1 cellular context compared by ENCODE assay signal in the genomic region with DNA sequence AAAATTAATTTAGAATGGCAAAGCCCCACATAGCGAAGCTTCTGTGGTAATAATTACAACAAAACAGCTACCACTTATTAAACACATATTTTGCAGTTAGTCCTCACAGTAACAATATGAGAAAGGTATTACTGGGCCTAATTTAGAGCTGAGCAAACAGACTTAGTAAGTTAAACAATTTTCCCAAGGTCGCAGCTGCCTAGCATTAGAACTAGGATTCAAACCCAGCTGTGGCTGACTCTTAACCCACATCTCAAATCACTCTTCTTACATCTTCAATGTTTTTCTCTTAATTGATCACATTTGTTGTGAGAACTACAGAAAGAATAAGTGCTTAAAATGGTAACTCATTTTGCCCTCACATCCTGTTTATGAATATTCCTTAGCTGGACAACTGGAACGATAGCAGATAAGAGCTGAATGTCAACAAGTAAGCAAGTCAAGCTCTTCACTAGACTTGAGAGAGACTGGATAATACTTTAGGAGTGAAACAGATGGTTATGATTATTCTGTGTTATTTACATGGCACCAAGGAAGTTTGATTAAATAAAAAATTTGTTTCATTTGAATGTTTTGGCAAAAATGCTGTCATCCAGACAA.
TF ChIP-seq lines count a peak whose summit lies in the region.

No MANE protein-coding gene starts in this region.

TF ChIP-seq in HepG2, 621 proteins besides CTCF, POLR2A, EP300 and RAD21 (continued from another document and continues in another):
- TF ChIP-seq, protein P1, sequence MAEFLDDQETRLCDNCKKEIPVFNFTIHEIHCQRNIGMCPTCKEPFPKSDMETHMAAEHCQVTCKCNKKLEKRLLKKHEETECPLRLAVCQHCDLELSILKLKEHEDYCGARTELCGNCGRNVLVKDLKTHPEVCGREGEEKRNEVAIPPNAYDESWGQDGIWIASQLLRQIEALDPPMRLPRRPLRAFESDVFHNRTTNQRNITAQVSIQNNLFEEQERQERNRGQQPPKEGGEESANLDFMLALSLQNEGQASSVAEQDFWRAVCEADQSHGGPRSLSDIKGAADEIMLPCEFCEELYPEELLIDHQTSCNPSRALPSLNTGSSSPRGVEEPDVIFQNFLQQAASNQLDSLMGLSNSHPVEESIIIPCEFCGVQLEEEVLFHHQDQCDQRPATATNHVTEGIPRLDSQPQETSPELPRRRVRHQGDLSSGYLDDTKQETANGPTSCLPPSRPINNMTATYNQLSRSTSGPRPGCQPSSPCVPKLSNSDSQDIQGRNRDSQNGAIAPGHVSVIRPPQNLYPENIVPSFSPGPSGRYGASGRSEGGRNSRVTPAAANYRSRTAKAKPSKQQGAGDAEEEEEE (CRISPR knock-in tag; IDR thresholded peaks at IDR 0.05; ENCODE audit: borderline replicate concordance): no peak
- TF ChIP-seq ZNF572 (CRISPR knock-in tag; IDR thresholded peaks at IDR 0.05): no peak
- TF ChIP-seq, protein P2, sequence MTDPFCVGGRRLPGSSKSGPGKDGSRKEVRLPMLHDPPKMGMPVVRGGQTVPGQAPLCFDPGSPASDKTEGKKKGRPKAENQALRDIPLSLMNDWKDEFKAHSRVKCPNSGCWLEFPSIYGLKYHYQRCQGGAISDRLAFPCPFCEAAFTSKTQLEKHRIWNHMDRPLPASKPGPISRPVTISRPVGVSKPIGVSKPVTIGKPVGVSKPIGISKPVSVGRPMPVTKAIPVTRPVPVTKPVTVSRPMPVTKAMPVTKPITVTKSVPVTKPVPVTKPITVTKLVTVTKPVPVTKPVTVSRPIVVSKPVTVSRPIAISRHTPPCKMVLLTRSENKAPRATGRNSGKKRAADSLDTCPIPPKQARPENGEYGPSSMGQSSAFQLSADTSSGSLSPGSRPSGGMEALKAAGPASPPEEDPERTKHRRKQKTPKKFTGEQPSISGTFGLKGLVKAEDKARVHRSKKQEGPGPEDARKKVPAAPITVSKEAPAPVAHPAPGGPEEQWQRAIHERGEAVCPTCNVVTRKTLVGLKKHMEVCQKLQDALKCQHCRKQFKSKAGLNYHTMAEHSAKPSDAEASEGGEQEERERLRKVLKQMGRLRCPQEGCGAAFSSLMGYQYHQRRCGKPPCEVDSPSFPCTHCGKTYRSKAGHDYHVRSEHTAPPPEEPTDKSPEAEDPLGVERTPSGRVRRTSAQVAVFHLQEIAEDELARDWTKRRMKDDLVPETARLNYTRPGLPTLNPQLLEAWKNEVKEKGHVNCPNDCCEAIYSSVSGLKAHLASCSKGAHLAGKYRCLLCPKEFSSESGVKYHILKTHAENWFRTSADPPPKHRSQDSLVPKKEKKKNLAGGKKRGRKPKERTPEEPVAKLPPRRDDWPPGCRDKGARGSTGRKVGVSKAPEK (CRISPR knock-in tag; IDR thresholded peaks at IDR 0.05; ENCODE audit: borderline replicate concordance): no peak
- TF ChIP-seq, protein P3, sequence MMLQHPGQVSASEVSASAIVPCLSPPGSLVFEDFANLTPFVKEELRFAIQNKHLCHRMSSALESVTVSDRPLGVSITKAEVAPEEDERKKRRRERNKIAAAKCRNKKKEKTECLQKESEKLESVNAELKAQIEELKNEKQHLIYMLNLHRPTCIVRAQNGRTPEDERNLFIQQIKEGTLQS (CRISPR knock-in tag; IDR thresholded peaks at IDR 0.05): no peak
- no peak for TF ChIP-seq NFATC3 (CRISPR knock-in tag; IDR thresholded peaks at IDR 0.05)
- TF ChIP-seq, protein P4, sequence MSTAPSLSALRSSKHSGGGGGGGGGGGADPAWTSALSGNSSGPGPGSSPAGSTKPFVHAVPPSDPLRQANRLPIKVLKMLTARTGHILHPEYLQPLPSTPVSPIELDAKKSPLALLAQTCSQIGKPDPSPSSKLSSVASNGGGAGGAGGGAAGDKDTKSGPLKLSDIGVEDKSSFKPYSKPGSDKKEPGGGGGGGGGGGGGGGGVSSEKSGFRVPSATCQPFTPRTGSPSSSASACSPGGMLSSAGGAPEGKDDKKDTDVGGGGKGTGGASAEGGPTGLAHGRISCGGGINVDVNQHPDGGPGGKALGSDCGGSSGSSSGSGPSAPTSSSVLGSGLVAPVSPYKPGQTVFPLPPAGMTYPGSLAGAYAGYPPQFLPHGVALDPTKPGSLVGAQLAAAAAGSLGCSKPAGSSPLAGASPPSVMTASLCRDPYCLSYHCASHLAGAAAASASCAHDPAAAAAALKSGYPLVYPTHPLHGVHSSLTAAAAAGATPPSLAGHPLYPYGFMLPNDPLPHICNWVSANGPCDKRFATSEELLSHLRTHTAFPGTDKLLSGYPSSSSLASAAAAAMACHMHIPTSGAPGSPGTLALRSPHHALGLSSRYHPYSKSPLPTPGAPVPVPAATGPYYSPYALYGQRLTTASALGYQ (CRISPR knock-in tag; IDR thresholded peaks at IDR 0.05): 0 out of 2 replicates have a peak, but pooled peaks have one; percentile 46
- TF ChIP-seq ZNF878 (CRISPR knock-in tag; IDR thresholded peaks at IDR 0.05): peak; percentile 32; the same call in 1 of the 2 replicates
- TF ChIP-seq ARNT2 (CRISPR knock-in tag; IDR thresholded peaks at IDR 0.05; ENCODE audit: low read depth): no peak
- TF ChIP-seq, protein P5, sequence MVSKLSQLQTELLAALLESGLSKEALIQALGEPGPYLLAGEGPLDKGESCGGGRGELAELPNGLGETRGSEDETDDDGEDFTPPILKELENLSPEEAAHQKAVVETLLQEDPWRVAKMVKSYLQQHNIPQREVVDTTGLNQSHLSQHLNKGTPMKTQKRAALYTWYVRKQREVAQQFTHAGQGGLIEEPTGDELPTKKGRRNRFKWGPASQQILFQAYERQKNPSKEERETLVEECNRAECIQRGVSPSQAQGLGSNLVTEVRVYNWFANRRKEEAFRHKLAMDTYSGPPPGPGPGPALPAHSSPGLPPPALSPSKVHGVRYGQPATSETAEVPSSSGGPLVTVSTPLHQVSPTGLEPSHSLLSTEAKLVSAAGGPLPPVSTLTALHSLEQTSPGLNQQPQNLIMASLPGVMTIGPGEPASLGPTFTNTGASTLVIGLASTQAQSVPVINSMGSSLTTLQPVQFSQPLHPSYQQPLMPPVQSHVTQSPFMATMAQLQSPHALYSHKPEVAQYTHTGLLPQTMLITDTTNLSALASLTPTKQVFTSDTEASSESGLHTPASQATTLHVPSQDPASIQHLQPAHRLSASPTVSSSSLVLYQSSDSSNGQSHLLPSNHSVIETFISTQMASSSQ (IDR thresholded peaks at IDR 0.05; ENCODE audit: low read depth): peak; percentile 51; the same call in 1 of the 2 replicates
- TF ChIP-seq, protein P5 (CRISPR knock-in tag; IDR thresholded peaks at IDR 0.05; ENCODE audit: borderline replicate concordance): peak; percentile 68; the same call in 1 of the 2 replicates
- TF ChIP-seq, protein P6, sequence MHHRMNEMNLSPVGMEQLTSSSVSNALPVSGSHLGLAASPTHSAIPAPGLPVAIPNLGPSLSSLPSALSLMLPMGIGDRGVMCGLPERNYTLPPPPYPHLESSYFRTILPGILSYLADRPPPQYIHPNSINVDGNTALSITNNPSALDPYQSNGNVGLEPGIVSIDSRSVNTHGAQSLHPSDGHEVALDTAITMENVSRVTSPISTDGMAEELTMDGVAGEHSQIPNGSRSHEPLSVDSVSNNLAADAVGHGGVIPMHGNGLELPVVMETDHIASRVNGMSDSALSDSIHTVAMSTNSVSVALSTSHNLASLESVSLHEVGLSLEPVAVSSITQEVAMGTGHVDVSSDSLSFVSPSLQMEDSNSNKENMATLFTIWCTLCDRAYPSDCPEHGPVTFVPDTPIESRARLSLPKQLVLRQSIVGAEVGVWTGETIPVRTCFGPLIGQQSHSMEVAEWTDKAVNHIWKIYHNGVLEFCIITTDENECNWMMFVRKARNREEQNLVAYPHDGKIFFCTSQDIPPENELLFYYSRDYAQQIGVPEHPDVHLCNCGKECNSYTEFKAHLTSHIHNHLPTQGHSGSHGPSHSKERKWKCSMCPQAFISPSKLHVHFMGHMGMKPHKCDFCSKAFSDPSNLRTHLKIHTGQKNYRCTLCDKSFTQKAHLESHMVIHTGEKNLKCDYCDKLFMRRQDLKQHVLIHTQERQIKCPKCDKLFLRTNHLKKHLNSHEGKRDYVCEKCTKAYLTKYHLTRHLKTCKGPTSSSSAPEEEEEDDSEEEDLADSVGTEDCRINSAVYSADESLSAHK (CRISPR knock-in tag; IDR thresholded peaks at IDR 0.05; ENCODE audit: borderline replicate concordance): no peak
- TF ChIP-seq ZNF75D (CRISPR knock-in tag; IDR thresholded peaks at IDR 0.05; ENCODE audit: borderline replicate concordance): no peak
- TF ChIP-seq FIP1L1 (IDR thresholded peaks at IDR 0.05; ENCODE audit: borderline replicate concordance, insufficient read depth, low read depth, low read length): no peak
- peak; percentile 49; the same call in 1 of the 2 replicates for TF ChIP-seq TAF1 (CRISPR knock-in tag; IDR thresholded peaks at IDR 0.05)
- no peak for TF ChIP-seq RBM39 (IDR thresholded peaks at IDR 0.05; ENCODE audit: low read depth, low read length, poor library complexity, severe bottlenecking)
- TF ChIP-seq, protein P7, sequence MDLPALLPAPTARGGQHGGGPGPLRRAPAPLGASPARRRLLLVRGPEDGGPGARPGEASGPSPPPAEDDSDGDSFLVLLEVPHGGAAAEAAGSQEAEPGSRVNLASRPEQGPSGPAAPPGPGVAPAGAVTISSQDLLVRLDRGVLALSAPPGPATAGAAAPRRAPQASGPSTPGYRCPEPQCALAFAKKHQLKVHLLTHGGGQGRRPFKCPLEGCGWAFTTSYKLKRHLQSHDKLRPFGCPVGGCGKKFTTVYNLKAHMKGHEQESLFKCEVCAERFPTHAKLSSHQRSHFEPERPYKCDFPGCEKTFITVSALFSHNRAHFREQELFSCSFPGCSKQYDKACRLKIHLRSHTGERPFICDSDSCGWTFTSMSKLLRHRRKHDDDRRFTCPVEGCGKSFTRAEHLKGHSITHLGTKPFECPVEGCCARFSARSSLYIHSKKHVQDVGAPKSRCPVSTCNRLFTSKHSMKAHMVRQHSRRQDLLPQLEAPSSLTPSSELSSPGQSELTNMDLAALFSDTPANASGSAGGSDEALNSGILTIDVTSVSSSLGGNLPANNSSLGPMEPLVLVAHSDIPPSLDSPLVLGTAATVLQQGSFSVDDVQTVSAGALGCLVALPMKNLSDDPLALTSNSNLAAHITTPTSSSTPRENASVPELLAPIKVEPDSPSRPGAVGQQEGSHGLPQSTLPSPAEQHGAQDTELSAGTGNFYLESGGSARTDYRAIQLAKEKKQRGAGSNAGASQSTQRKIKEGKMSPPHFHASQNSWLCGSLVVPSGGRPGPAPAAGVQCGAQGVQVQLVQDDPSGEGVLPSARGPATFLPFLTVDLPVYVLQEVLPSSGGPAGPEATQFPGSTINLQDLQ (CRISPR knock-in tag; IDR thresholded peaks at IDR 0.05): no peak
- TF ChIP-seq THYN1 (CRISPR knock-in tag; IDR thresholded peaks at IDR 0.05; ENCODE audit: borderline replicate concordance, low read depth): peak; percentile 87; the same call in 1 of the 2 replicates
- TF ChIP-seq, protein P8, sequence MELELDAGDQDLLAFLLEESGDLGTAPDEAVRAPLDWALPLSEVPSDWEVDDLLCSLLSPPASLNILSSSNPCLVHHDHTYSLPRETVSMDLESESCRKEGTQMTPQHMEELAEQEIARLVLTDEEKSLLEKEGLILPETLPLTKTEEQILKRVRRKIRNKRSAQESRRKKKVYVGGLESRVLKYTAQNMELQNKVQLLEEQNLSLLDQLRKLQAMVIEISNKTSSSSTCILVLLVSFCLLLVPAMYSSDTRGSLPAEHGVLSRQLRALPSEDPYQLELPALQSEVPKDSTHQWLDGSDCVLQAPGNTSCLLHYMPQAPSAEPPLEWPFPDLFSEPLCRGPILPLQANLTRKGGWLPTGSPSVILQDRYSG (CRISPR knock-in tag; IDR thresholded peaks at IDR 0.05): no peak
- TF ChIP-seq, protein P9, sequence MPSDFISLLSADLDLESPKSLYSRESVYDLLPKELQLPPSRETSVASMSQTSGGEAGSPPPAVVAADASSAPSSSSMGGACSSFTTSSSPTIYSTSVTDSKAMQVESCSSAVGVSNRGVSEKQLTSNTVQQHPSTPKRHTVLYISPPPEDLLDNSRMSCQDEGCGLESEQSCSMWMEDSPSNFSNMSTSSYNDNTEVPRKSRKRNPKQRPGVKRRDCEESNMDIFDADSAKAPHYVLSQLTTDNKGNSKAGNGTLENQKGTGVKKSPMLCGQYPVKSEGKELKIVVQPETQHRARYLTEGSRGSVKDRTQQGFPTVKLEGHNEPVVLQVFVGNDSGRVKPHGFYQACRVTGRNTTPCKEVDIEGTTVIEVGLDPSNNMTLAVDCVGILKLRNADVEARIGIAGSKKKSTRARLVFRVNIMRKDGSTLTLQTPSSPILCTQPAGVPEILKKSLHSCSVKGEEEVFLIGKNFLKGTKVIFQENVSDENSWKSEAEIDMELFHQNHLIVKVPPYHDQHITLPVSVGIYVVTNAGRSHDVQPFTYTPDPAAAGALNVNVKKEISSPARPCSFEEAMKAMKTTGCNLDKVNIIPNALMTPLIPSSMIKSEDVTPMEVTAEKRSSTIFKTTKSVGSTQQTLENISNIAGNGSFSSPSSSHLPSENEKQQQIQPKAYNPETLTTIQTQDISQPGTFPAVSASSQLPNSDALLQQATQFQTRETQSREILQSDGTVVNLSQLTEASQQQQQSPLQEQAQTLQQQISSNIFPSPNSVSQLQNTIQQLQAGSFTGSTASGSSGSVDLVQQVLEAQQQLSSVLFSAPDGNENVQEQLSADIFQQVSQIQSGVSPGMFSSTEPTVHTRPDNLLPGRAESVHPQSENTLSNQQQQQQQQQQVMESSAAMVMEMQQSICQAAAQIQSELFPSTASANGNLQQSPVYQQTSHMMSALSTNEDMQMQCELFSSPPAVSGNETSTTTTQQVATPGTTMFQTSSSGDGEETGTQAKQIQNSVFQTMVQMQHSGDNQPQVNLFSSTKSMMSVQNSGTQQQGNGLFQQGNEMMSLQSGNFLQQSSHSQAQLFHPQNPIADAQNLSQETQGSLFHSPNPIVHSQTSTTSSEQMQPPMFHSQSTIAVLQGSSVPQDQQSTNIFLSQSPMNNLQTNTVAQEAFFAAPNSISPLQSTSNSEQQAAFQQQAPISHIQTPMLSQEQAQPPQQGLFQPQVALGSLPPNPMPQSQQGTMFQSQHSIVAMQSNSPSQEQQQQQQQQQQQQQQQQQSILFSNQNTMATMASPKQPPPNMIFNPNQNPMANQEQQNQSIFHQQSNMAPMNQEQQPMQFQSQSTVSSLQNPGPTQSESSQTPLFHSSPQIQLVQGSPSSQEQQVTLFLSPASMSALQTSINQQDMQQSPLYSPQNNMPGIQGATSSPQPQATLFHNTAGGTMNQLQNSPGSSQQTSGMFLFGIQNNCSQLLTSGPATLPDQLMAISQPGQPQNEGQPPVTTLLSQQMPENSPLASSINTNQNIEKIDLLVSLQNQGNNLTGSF (CRISPR knock-in tag; IDR thresholded peaks at IDR 0.05): no peak
- no peak for TF ChIP-seq FOXP1 (IDR thresholded peaks at IDR 0.05)
- TF ChIP-seq FOXP1 (CRISPR knock-in tag; IDR thresholded peaks at IDR 0.05): peak; percentile 49; the same call in 1 of the 2 replicates
- no peak for TF ChIP-seq RELA (CRISPR knock-in tag; IDR thresholded peaks at IDR 0.05)
- no peak for TF ChIP-seq FOXC1 (CRISPR knock-in tag; IDR thresholded peaks at IDR 0.05; ENCODE audit: borderline replicate concordance)
- peak; percentile 37; the same call in 1 of the 2 replicates for TF ChIP-seq ZNF24 (IDR thresholded peaks at IDR 0.05)
- TF ChIP-seq HIVEP1 (CRISPR knock-in tag; IDR thresholded peaks at IDR 0.05): no peak
- TF ChIP-seq FOXK2 (IDR thresholded peaks at IDR 0.05): no peak
- no peak for TF ChIP-seq ZNF337 (CRISPR knock-in tag; IDR thresholded peaks at IDR 0.05; ENCODE audit: borderline replicate concordance, low read depth)
